Comparison of ENCODE assay signal across 9 cellular contexts in the genomic region with DNA sequence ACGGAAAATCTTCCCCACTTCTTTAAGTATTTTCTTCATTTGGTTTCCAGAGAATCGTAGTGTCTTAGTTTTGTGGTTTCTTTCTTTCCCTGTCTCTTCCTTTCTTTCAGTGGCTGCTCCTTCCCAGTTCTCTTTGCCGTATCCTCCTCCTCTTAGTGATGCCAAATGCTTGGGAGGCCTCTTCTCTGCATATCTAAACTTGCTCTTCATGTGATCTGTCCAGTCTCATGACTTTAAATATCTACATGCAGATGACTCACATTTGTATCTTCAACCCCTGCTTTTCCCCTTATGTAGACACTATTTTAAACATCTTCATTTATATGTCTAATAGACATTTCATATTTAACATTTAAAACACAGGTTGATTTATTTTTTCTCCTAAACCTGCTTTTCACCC.
"Had no signal": no experiment of that assay in that cellular context is flagged by ENCODE, and none has a peak within 500 bp of the region (broad histone marks: within the 10 kb centered on the region; RNA-seq: fewer than 3 reads in every experiment).

No MANE protein-coding gene starts in this region.

- ATAC-seq: HCT116, HepG2 had no signal

- H3K9me3 ChIP-seq: HAP-1 had no signal

- H3K27ac ChIP-seq: GM23248, HL-60 had no signal

- H3K4me1 ChIP-seq: HAP-1 had no signal

- DNase-seq: GM23248, GOT3, H7, HFFc6, KBM-7 had no signal

- H2AFZ ChIP-seq: GM23248 had no signal

- H3K9ac ChIP-seq: GM23248 had no signal

- H3K36me3 ChIP-seq: HAP-1 had no signal

- H3K4me3 ChIP-seq: GM23248, HAP-1 had no signal
